In the genomic region with DNA sequence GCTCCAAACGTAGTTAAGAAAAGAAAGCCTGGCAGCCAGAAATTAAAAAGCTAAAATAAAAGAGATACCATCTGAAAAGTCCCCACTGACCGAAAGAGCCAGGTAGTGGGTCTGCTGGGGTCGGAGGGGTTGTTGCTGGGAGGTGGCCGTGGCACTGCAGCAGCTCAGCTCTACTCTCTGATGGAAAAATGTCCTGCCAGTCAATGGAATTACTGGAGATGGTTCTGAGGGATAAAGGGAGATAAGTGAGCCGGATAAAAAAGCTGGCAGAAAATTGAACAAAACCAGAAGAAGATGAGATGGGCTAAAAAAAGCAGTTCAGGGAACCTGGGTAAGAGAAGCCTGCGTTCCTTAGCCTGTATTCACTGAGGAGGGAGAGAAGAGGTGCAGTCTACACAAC, we compare ENCODE assay signal across 25 cellular contexts.
DNase-seq lines count a peak whose midpoint lies in the region; ATAC-seq and TF ChIP-seq lines count a peak whose summit lies in the region.
"Had no signal": no experiment of that assay in that cellular context is flagged by ENCODE, and none has a peak within 500 bp of the region (broad histone marks: within the 10 kb centered on the region; RNA-seq: fewer than 3 reads in every experiment).

No MANE protein-coding gene starts in this region.

- no peak overlapping the region for H3K4me3 Mint-ChIP-seq in progenitor cell of endocrine pancreas (ENCODE audit: low read depth)
- H3K4me3 Mint-ChIP-seq: CD14-positive monocyte; CD4-positive, alpha-beta memory T cell; CD4-positive, CD25-positive, alpha-beta regulatory T cell; CD8-positive, alpha-beta memory T cell had no signal

- H3K4me3 ChIP-seq in heart left ventricle (no peak overlapping the region), left ventricle myocardium inferior (no peak overlapping the region)
- H3K4me3 ChIP-seq: BLaER1, GM12878 had no signal

- no peaks in the 10 kb centered on the region for H3K27me3 Mint-ChIP-seq in progenitor cell of endocrine pancreas

- intact Hi-C loops in heart left ventricle (cut with DNase I) (no loop called here), cardiac septum (cut with DNase I) (no loop called here), left ventricle myocardium inferior (cut with micrococcal nuclease) (no loop called here), left cardiac atrium (cut with DNase I) (no loop called here)

- H3K36me3 Mint-ChIP-seq in progenitor cell of endocrine pancreas (ENCODE audit: insufficient read depth), result peaks cover 8% of the 10 kb centered on the region
- H3K36me3 Mint-ChIP-seq: CD14-positive monocyte; CD4-positive, alpha-beta memory T cell; CD4-positive, CD25-positive, alpha-beta regulatory T cell; CD8-positive, alpha-beta memory T cell had no signal

- H3K27ac Mint-ChIP-seq in progenitor cell of endocrine pancreas, result peak overlapping the region; percentile 57
- H3K27ac Mint-ChIP-seq: CD14-positive monocyte; CD4-positive, alpha-beta memory T cell; CD4-positive, CD25-positive, alpha-beta regulatory T cell; CD8-positive, alpha-beta memory T cell had no signal

- ATAC-seq in heart left ventricle (no peak), left cardiac atrium (no peak)
- ATAC-seq: GM12878 had no signal

- DNase-seq in heart left ventricle, result no peak
- DNase-seq in cardiac septum (ENCODE audit: low spot score), result no peak
- no peak for DNase-seq in left ventricle myocardium inferior
- DNase-seq in left cardiac atrium, result no peak
- DNase-seq in SK-N-DZ (ENCODE audit: low spot score), result peak; percentile 25
- DNase-seq in progenitor cell of endocrine pancreas (ENCODE audit: low spot score, unreplicated experiment), result no peak
- DNase-seq in NCI-H187 (lab: John Stamatoyannopoulos, UW), result no peak
- DNase-seq: 8988T; ACHN; BE2C; C1 segment of cervical spinal cord; CD4-positive, alpha-beta memory T cell; CD4-positive, CD25-positive, alpha-beta regulatory T cell; CD8-positive, alpha-beta memory T cell; COR-L47; DMS 273 treated with DMSO at 0.1 percent for 48 hours; DMS153; DMS53; DMS79; DND-41; EL; GDM1 had no signal

- no peak for TF ChIP-seq POLR2A in heart left ventricle (IDR thresholded peaks at IDR 0.05)

- peaks cover 39% of the 10 kb centered on the region for H3K4me1 Mint-ChIP-seq in progenitor cell of endocrine pancreas (ENCODE audit: low read depth)
- H3K4me1 Mint-ChIP-seq: CD4-positive, alpha-beta memory T cell; CD4-positive, CD25-positive, alpha-beta regulatory T cell; CD8-positive, alpha-beta memory T cell had no signal

- no peaks in the 10 kb centered on the region for H3K9me3 ChIP-seq in heart left ventricle
- no peaks in the 10 kb centered on the region for H3K9me3 ChIP-seq in left ventricle myocardium inferior (replicated peaks)
- H3K9me3 ChIP-seq: BE2C, BLaER1 had no signal

- peaks cover 16% of the 10 kb centered on the region for H3K9me3 Mint-ChIP-seq in progenitor cell of endocrine pancreas (ENCODE audit: low read depth)
- H3K9me3 Mint-ChIP-seq: CD8-positive, alpha-beta memory T cell had no signal

- H3K36me3 ChIP-seq in heart left ventricle (peaks cover 0 to 11% (median 0%) of the 10 kb centered on the region in 9 donors), left ventricle myocardium inferior (no peaks in the 10 kb centered on the region)
- H3K36me3 ChIP-seq: BE2C, BLaER1 had no signal

- WGBS in heart left ventricle, 4 donors, result 69 to 80% (median 73%) methylated on average over 6 of the region's 6 CpGs

- TF ChIP-seq CTCF in heart left ventricle (IDR thresholded peaks at IDR 0.05) (no peak), left ventricle myocardium inferior (IDR thresholded peaks at IDR 0.05; ENCODE audit: borderline replicate concordance) (no peak), progenitor cell of endocrine pancreas (IDR thresholded peaks at IDR 0.05; ENCODE audit: unreplicated experiment) (no peak)

- H3K27me3 ChIP-seq in heart left ventricle (no peaks in the 10 kb centered on the region), left ventricle myocardium inferior (ENCODE audit: low read depth) (no peaks in the 10 kb centered on the region)
- H3K27me3 ChIP-seq: BE2C, BLaER1 had no signal

- H3K27ac ChIP-seq in heart left ventricle (peak overlapping the region in 9 of 12 donors; percentile 2 to 87 (median 57)), left ventricle myocardium inferior (replicated peaks) (peak overlapping the region; percentile 84)
- H3K27ac ChIP-seq: BLaER1 had no signal

- peaks cover 0 to 26% (median 2%) of the 10 kb centered on the region in 12 donors for H3K4me1 ChIP-seq in heart left ventricle
- H3K4me1 ChIP-seq in left ventricle myocardium inferior, result peaks cover 44% of the 10 kb centered on the region
- H3K4me1 ChIP-seq: BLaER1 had no signal
